ENCODE assay signal across 7 cellular contexts in the genomic region with DNA sequence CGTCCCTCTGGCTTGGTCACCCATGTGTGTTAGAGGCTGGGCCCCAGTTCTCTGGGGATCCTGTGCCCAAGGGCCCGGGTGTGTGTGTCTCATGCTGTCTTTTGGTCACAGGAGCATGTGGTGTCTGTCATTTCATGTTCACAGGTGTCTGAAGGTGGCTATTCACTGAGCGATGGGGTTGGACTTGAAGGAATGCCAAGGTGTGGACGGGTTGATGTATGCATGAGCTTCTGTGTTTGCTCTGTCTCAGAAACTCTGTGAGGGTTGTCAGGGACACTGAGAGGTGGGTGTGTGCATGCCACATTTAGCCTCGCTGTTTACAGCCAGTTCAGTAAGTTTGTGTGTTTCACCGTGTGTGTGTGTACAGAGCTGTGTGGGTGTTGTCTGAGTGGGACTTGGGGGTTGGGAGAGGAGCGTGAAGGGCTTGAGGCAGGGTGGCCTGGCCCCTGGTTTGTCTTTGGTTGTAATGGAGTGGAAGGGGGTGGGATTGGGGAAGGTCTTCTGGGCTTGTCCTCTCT. TPM values are rescaled to one million over a fixed set of nuclear protein-coding genes. Genes with fewer than 3 reads are reported as not detected.
DNase-seq lines count a peak whose midpoint lies in the region; ATAC-seq, FAIRE-seq and TF ChIP-seq lines count a peak whose summit lies in the region.

No MANE protein-coding gene starts in this region.

- CTCF ChIA-PET in MCF 10A (lab: Yijun Ruan, JAX) (interaction anchor here (0.6 to 6.3 kb wide), 11 partner anchors 8 to 201 kb away, joined by 3 to 54 read pairs (median 6); a partner anchor contains a TSS), HepG2 (lab: Yijun Ruan, JAX; ENCODE audit: low intra/inter-chr PET ratio, low total read pairs) (no interaction called here)

- no peak overlapping the region for H2AFZ ChIP-seq in HepG2 (ENCODE audit: low read length)

- POLR2A ChIA-PET in MCF 10A (lab: Yijun Ruan, JAX) (interaction anchor here (0.6 to 7.2 kb wide), 25 partner anchors 9 to 271 kb away, joined by 3 to 100 read pairs (median 12); a partner anchor contains a TSS), HepG2 (lab: Yijun Ruan, JAX) (interaction anchor here (1.1 to 5.9 kb wide), 7 partner anchors 21 to 206 kb away, joined by 3 to 45 read pairs (median 10); a partner anchor contains a TSS)

- peak overlapping the region; percentile 50 for H3K27ac ChIP-seq in HepG2 (ENCODE audit: extremely low read length, insufficient read depth, low read length)
- H3K27ac ChIP-seq in testis = peak overlapping the region; percentile 60 to 93

- peak; percentile 25 for DNase-seq in EH (ENCODE audit: low read depth)
- peak; percentile 61 for DNase-seq in NCI-H2029 treated with DMSO at 0.1 percent for 48 hours (lab: John Stamatoyannopoulos, UW)
- DNase-seq in MCF 10A (ENCODE audit: unreplicated experiment) = peak; percentile 65
- DNase-seq in HepG2 (ENCODE audit: low spot score) = peak; percentile 70
- no peak for DNase-seq in testis

- H3K9me3 ChIP-seq in HepG2 (ENCODE audit: low read length) (no peaks in the 10 kb centered on the region), testis (no peaks in the 10 kb centered on the region)

- H3K9ac ChIP-seq in HepG2 (ENCODE audit: insufficient read depth, low read depth, low read length) = peak overlapping the region; percentile 65

- H3K79me2 ChIP-seq in HepG2 (ENCODE audit: insufficient read depth, low read length) = peaks cover 19% of the 10 kb centered on the region

- H3K36me3 ChIP-seq in HepG2 (replicated peaks in 1 of 2; ENCODE audit: control insufficient read depth in 1 of 2, insufficient read depth in 2 of 2, low read length in 2 of 2) (peaks cover 10 to 21% of the 10 kb centered on the region in 2 experiments), testis (ENCODE audit: low read depth, missing control alignments) (no peaks in the 10 kb centered on the region)

- H3K4me1 ChIP-seq in HepG2 (ENCODE audit: insufficient read depth, low read length) (peaks cover 56% of the 10 kb centered on the region), testis (peaks cover 45% of the 10 kb centered on the region)

- BruUV-seq in MCF 10A (replicated peaks; lab: Mats Ljungman, UMichigan) (no TSS peak), HepG2 (replicated peaks; lab: Mats Ljungman, UMichigan) (no TSS peak)

- peaks cover 60% of the 10 kb centered on the region for H3K4me1 Mint-ChIP-seq in MCF 10A (ENCODE audit: insufficient read depth, unreplicated experiment)

- TF ChIP-seq EP300 in HepG2 (IDR thresholded peaks at IDR 0.05; ENCODE audit: low read depth in 2 of 2, low read length in 2 of 2) = no peak
- no peak; the same call in 1 of the 2 replicates for TF ChIP-seq EP300 in HepG2 (CRISPR knock-in tag; IDR thresholded peaks at IDR 0.05; ENCODE audit: borderline replicate concordance)

- peak; percentile 40 for ATAC-seq in HepG2
- ATAC-seq in HG03097 (IDR thresholded peaks at IDR 0.05; ENCODE audit: low FRiP score, unreplicated experiment) = no peak
- no peak for ATAC-seq in GM19463 (IDR thresholded peaks at IDR 0.05; ENCODE audit: unreplicated experiment)

- no peaks in the 10 kb centered on the region for H3K27me3 Mint-ChIP-seq in MCF 10A (ENCODE audit: insufficient read depth, unreplicated experiment)

- H3K27me3 ChIP-seq in HepG2 (ENCODE audit: control insufficient read depth in 1 of 2, insufficient read depth in 2 of 2, low read length in 2 of 2) (peaks cover 6 to 21% of the 10 kb centered on the region in 2 experiments), testis (no peaks in the 10 kb centered on the region)

- H3K4me3 Mint-ChIP-seq in MCF 10A (ENCODE audit: unreplicated experiment) = peak overlapping the region; percentile 83

- peak overlapping the region; percentile 90 for H3K4me2 ChIP-seq in HepG2 (ENCODE audit: low read depth, low read length)

- FAIRE-seq in HepG2 (lab: Jason Lieb, UNC) = no peak

- peaks cover 4% of the 10 kb centered on the region; the same call in 1 of the 2 replicates for H4K20me1 ChIP-seq in HepG2 (ENCODE audit: insufficient read depth, low read length)

- TF ChIP-seq CTCF in MCF 10A (IDR thresholded peaks at IDR 0.05; ENCODE audit: unreplicated experiment) = no peak
- TF ChIP-seq CTCF in HepG2 (CRISPR knock-in tag; IDR thresholded peaks at IDR 0.05) = no peak
- no peak for TF ChIP-seq CTCF in testis (IDR thresholded peaks at IDR 0.05)

- WGBS in HepG2 (ENCODE audit: low lambda C conversion rate) = 2% methylated on average over 6 of the region's 7 CpGs
- 17 to 18% methylated on average over 7 of the region's 7 CpGs for whole genome bisulfite sequencing in testis, 2 donors

- intact Hi-C loops in MCF 10A (cut with micrococcal nuclease) (loop anchor here (2.0 kb wide), 2 partner anchors 23 to 143 kb away; a partner anchor contains a TSS), HepG2 (cut with micrococcal nuclease; ENCODE audit: unreplicated experiment) (loop anchor here (1.0 kb wide), 1 partner anchor 22 kb away; no protein-coding TSS in a partner anchor), testis (cut with DNase I; ENCODE audit: low total_unique reads) (no loop called here)

- peak overlapping the region; percentile 95 for H3K27ac Mint-ChIP-seq in MCF 10A (ENCODE audit: low read depth, unreplicated experiment)

- H3K36me3 Mint-ChIP-seq in MCF 10A (ENCODE audit: insufficient read depth, unreplicated experiment) = peaks cover 32% of the 10 kb centered on the region

- H3K4me3 ChIP-seq in HepG2 (replicated peaks in 1 of 3; ENCODE audit: insufficient read depth in 1 of 3, low read depth in 2 of 3, low read length in 3 of 3) = peak overlapping the region; percentile 80 to 91 (median 82)
- peak overlapping the region; percentile 73 to 78 for H3K4me3 ChIP-seq in testis

- TF ChIP-seq POLR2A in HepG2 (IDR thresholded peaks at IDR 0.05; ENCODE audit: insufficient read depth in 1 of 2, low read depth in 2 of 2, low read length in 2 of 2) (no peak), testis (IDR thresholded peaks at IDR 0.05) (no peak)

- no peak for TF ChIP-seq RAD21 in HepG2 (CRISPR knock-in tag; IDR thresholded peaks at IDR 0.05)

- in situ Hi-C loops in HepG2 (cut with HindIII; ENCODE audit: extremely low pct_ligation_motif_present, low pct_unique_long_range_greater_than_20kb) = no loop called here

- no peaks in the 10 kb centered on the region for H3K9me3 Mint-ChIP-seq in MCF 10A (ENCODE audit: unreplicated experiment)

RNA-seq across cellular contexts. Expression of a gene that starts 1.2 kb away (rescaled TPM):
- 59.7 and 66.0 TPM in 2 replicates for total RNA-seq in MCF 10A (2022)
- 7.0 and 16.7 TPM in 2 replicates for total RNA-seq in HepG2 (2016; rRNA removed; fragmentation: Illumina TruSeq; extraction: Trizol)
- 5.8 and 8.2 TPM in 2 replicates for total RNA-seq in HepG2 (2016; cell fraction: cytosol; rRNA removed; fragmentation: Illumina TruSeq; extraction: Trizol; ENCODE audit: low read depth)
- 6.0 and 18.2 TPM in 2 replicates for total RNA-seq in HepG2 (2016; cell fraction: insoluble cytoplasmic fraction; rRNA removed; fragmentation: Illumina TruSeq; extraction: Trizol)
- 8.1 and 9.1 TPM in 2 replicates for total RNA-seq in HepG2 (2016; cell fraction: membrane; rRNA removed; fragmentation: Illumina TruSeq; extraction: Trizol)
- total RNA-seq in HepG2 (2016; cell fraction: nucleus; rRNA removed; fragmentation: Illumina TruSeq; extraction: Trizol) = 18.1 and 22.9 TPM in 2 replicates
- 20.2 and 25.0 TPM in 2 replicates for polyA plus RNA-seq in HepG2 (2011; rRNA removed)
- polyA plus RNA-seq in HepG2 (2011; cell fraction: cytosol; rRNA removed) = 18.2 and 20.9 TPM in 2 replicates
- polyA plus RNA-seq in HepG2 (2011; cell fraction: nucleus; rRNA removed) = 49.4 and 65.3 TPM in 2 replicates
- 21.2 TPM in 2 replicates for polyA plus RNA-seq in HepG2 (2012)
- polyA plus RNA-seq in HepG2 (2016; cell fraction: cytosol; fragmentation: Illumina TruSeq; extraction: Trizol; ENCODE audit: low read depth) = 1.3 and 1.5 TPM in 2 replicates
- polyA plus RNA-seq in HepG2 (2016; cell fraction: insoluble cytoplasmic fraction; fragmentation: Illumina TruSeq; extraction: Trizol; ENCODE audit: low read depth) = 6.6 and 7.2 TPM in 2 replicates
- polyA plus RNA-seq in HepG2 (2016; cell fraction: membrane; fragmentation: Illumina TruSeq; extraction: Trizol; ENCODE audit: low read depth) = 3.5 and 3.7 TPM in 2 replicates
- 37.9 and 40.3 TPM in 2 replicates for polyA plus RNA-seq in HepG2 (2016; cell fraction: nucleus; fragmentation: Illumina TruSeq; extraction: Trizol; ENCODE audit: insufficient read depth, low read depth)
- 53.5 and 64.7 TPM in 2 replicates for polyA minus RNA-seq in HepG2 (2011; rRNA and poly(A)+ RNA removed; ENCODE audit: low replicate concordance)
- 28.8 and 29.1 TPM in 2 replicates for polyA minus RNA-seq in HepG2 (2011; cell fraction: cytosol; rRNA and poly(A)+ RNA removed)
- 25.2 and 31.7 TPM in 2 replicates for polyA minus RNA-seq in HepG2 (2011; cell fraction: nucleus; rRNA and poly(A)+ RNA removed)
- total RNA-seq in testis = 10 to 100 TPM; 94.6 to 97.6 TPM
- 33.8 TPM for polyA plus RNA-seq in testis (ENCODE audit: insufficient read depth, low read depth, low replicate concordance)

RNA-seq across cellular contexts. Expression of a gene that starts 22.5 kb away (rescaled TPM):
- 30.6 and 33.9 TPM in 2 replicates for total RNA-seq in MCF 10A (2022)
- total RNA-seq in HepG2 (2016; rRNA removed; fragmentation: Illumina TruSeq; extraction: Trizol) = 15.9 and 18.0 TPM in 2 replicates
- total RNA-seq in HepG2 (2016; cell fraction: cytosol; rRNA removed; fragmentation: Illumina TruSeq; extraction: Trizol; ENCODE audit: low read depth) = 1.5 and 3.1 TPM in 2 replicates
- 14.1 and 17.5 TPM in 2 replicates for total RNA-seq in HepG2 (2016; cell fraction: insoluble cytoplasmic fraction; rRNA removed; fragmentation: Illumina TruSeq; extraction: Trizol)
- total RNA-seq in HepG2 (2016; cell fraction: membrane; rRNA removed; fragmentation: Illumina TruSeq; extraction: Trizol) = 4.5 and 5.7 TPM in 2 replicates
- total RNA-seq in HepG2 (2016; cell fraction: nucleus; rRNA removed; fragmentation: Illumina TruSeq; extraction: Trizol) = 27.0 and 30.2 TPM in 2 replicates
- polyA plus RNA-seq in HepG2 (2011; rRNA removed) = 49.3 and 58.3 TPM in 2 replicates
- polyA plus RNA-seq in HepG2 (2011; cell fraction: cytosol; rRNA removed) = 19.9 and 20.1 TPM in 2 replicates
- polyA plus RNA-seq in HepG2 (2011; cell fraction: nucleus; rRNA removed) = 258 and 287 TPM in 2 replicates
- 29.0 and 51.4 TPM in 2 replicates for polyA plus RNA-seq in HepG2 (2012)
- 2.6 and 3.1 TPM in 2 replicates for polyA plus RNA-seq in HepG2 (2016; cell fraction: cytosol; fragmentation: Illumina TruSeq; extraction: Trizol; ENCODE audit: low read depth)
- polyA plus RNA-seq in HepG2 (2016; cell fraction: insoluble cytoplasmic fraction; fragmentation: Illumina TruSeq; extraction: Trizol; ENCODE audit: low read depth) = 25.8 and 31.0 TPM in 2 replicates
- polyA plus RNA-seq in HepG2 (2016; cell fraction: membrane; fragmentation: Illumina TruSeq; extraction: Trizol; ENCODE audit: low read depth) = 4.9 and 6.0 TPM in 2 replicates
- polyA plus RNA-seq in HepG2 (2016; cell fraction: nucleus; fragmentation: Illumina TruSeq; extraction: Trizol; ENCODE audit: insufficient read depth, low read depth) = 114 and 125 TPM in 2 replicates
- polyA minus RNA-seq in HepG2 (2011; rRNA and poly(A)+ RNA removed; ENCODE audit: low replicate concordance) = 25.0 and 30.0 TPM in 2 replicates
- polyA minus RNA-seq in HepG2 (2011; cell fraction: cytosol; rRNA and poly(A)+ RNA removed) = 4.9 and 8.5 TPM in 2 replicates
- polyA minus RNA-seq in HepG2 (2011; cell fraction: nucleus; rRNA and poly(A)+ RNA removed) = 61.3 and 64.4 TPM in 2 replicates
- 10 to 100 TPM; 23.0 to 30.6 TPM for total RNA-seq in testis
- 38.1 TPM for polyA plus RNA-seq in testis (ENCODE audit: insufficient read depth, low read depth, low replicate concordance)

RNA-seq across cellular contexts. Expression of a gene that starts 28.5 kb away (rescaled TPM):
- total RNA-seq in MCF 10A (2022) = 38.8 and 52.7 TPM in 2 replicates
- 45.9 and 71.8 TPM in 2 replicates for total RNA-seq in HepG2 (2016; rRNA removed; fragmentation: Illumina TruSeq; extraction: Trizol)
- total RNA-seq in HepG2 (2016; cell fraction: cytosol; rRNA removed; fragmentation: Illumina TruSeq; extraction: Trizol; ENCODE audit: low read depth) = 12.3 and 14.4 TPM in 2 replicates
- 38.9 and 75.5 TPM in 2 replicates for total RNA-seq in HepG2 (2016; cell fraction: insoluble cytoplasmic fraction; rRNA removed; fragmentation: Illumina TruSeq; extraction: Trizol)
- total RNA-seq in HepG2 (2016; cell fraction: membrane; rRNA removed; fragmentation: Illumina TruSeq; extraction: Trizol) = 27.5 and 28.2 TPM in 2 replicates
- 63.3 and 78.0 TPM in 2 replicates for total RNA-seq in HepG2 (2016; cell fraction: nucleus; rRNA removed; fragmentation: Illumina TruSeq; extraction: Trizol)
- 61.8 and 68.8 TPM in 2 replicates for polyA plus RNA-seq in HepG2 (2011; rRNA removed)
- polyA plus RNA-seq in HepG2 (2011; cell fraction: cytosol; rRNA removed) = 21.9 and 29.1 TPM in 2 replicates
- polyA plus RNA-seq in HepG2 (2011; cell fraction: nucleus; rRNA removed) = 392 and 449 TPM in 2 replicates
- 45.5 and 49.9 TPM in 2 replicates for polyA plus RNA-seq in HepG2 (2012)
- 9.2 and 9.4 TPM in 2 replicates for polyA plus RNA-seq in HepG2 (2016; cell fraction: cytosol; fragmentation: Illumina TruSeq; extraction: Trizol; ENCODE audit: low read depth)
- polyA plus RNA-seq in HepG2 (2016; cell fraction: insoluble cytoplasmic fraction; fragmentation: Illumina TruSeq; extraction: Trizol; ENCODE audit: low read depth) = 31.3 and 38.2 TPM in 2 replicates
- polyA plus RNA-seq in HepG2 (2016; cell fraction: membrane; fragmentation: Illumina TruSeq; extraction: Trizol; ENCODE audit: low read depth) = 17.7 and 19.1 TPM in 2 replicates
- polyA plus RNA-seq in HepG2 (2016; cell fraction: nucleus; fragmentation: Illumina TruSeq; extraction: Trizol; ENCODE audit: insufficient read depth, low read depth) = 189 and 203 TPM in 2 replicates
- polyA minus RNA-seq in HepG2 (2011; rRNA and poly(A)+ RNA removed; ENCODE audit: low replicate concordance) = 37.3 and 128 TPM in 2 replicates
- polyA minus RNA-seq in HepG2 (2011; cell fraction: cytosol; rRNA and poly(A)+ RNA removed) = 32.2 and 37.4 TPM in 2 replicates
- 56.0 and 56.3 TPM in 2 replicates for polyA minus RNA-seq in HepG2 (2011; cell fraction: nucleus; rRNA and poly(A)+ RNA removed)
- total RNA-seq in testis = 10 to 100 TPM; 36.5 to 45.5 TPM
- 31.4 TPM for polyA plus RNA-seq in testis (ENCODE audit: insufficient read depth, low read depth, low replicate concordance)

RNA-seq across cellular contexts. Expression of a gene that starts 46.4 kb away (rescaled TPM):
- not detected in 2 replicates for total RNA-seq in MCF 10A (2022)
- not detected in 2 replicates for total RNA-seq in HepG2 (2016; rRNA removed; fragmentation: Illumina TruSeq; extraction: Trizol)
- not detected in 2 replicates for total RNA-seq in HepG2 (2016; cell fraction: cytosol; rRNA removed; fragmentation: Illumina TruSeq; extraction: Trizol; ENCODE audit: low read depth)
- not detected in 2 replicates for total RNA-seq in HepG2 (2016; cell fraction: insoluble cytoplasmic fraction; rRNA removed; fragmentation: Illumina TruSeq; extraction: Trizol)
- not detected in 2 replicates for total RNA-seq in HepG2 (2016; cell fraction: membrane; rRNA removed; fragmentation: Illumina TruSeq; extraction: Trizol)
- not detected in 2 replicates for total RNA-seq in HepG2 (2016; cell fraction: nucleus; rRNA removed; fragmentation: Illumina TruSeq; extraction: Trizol)
- not detected in 2 replicates for polyA plus RNA-seq in HepG2 (2011; rRNA removed)
- not detected in 2 replicates for polyA plus RNA-seq in HepG2 (2011; cell fraction: cytosol; rRNA removed)
- not detected in 2 replicates for polyA plus RNA-seq in HepG2 (2011; cell fraction: nucleus; rRNA removed)
- not detected in 2 replicates for polyA plus RNA-seq in HepG2 (2012)
- polyA plus RNA-seq in HepG2 (2016; cell fraction: cytosol; fragmentation: Illumina TruSeq; extraction: Trizol; ENCODE audit: low read depth) = not detected in 2 replicates
- not detected in 2 replicates for polyA plus RNA-seq in HepG2 (2016; cell fraction: insoluble cytoplasmic fraction; fragmentation: Illumina TruSeq; extraction: Trizol; ENCODE audit: low read depth)
- polyA plus RNA-seq in HepG2 (2016; cell fraction: membrane; fragmentation: Illumina TruSeq; extraction: Trizol; ENCODE audit: low read depth) = not detected in 2 replicates
- not detected in 2 replicates for polyA plus RNA-seq in HepG2 (2016; cell fraction: nucleus; fragmentation: Illumina TruSeq; extraction: Trizol; ENCODE audit: insufficient read depth, low read depth)
- not detected in 2 replicates for polyA minus RNA-seq in HepG2 (2011; rRNA and poly(A)+ RNA removed; ENCODE audit: low replicate concordance)
- not detected in 2 replicates for polyA minus RNA-seq in HepG2 (2011; cell fraction: cytosol; rRNA and poly(A)+ RNA removed)
- polyA minus RNA-seq in HepG2 (2011; cell fraction: nucleus; rRNA and poly(A)+ RNA removed) = not detected in 2 replicates
- total RNA-seq in testis = not detected
- 0.94 TPM for polyA plus RNA-seq in testis (ENCODE audit: insufficient read depth, low read depth, low replicate concordance)

RNA-seq across cellular contexts. Expression of a gene that starts 55.2 kb away (rescaled TPM):
- not detected in 2 replicates for total RNA-seq in MCF 10A (2022)
- total RNA-seq in HepG2 (2016; rRNA removed; fragmentation: Illumina TruSeq; extraction: Trizol) = not detected in 2 replicates
- not detected in 2 replicates for total RNA-seq in HepG2 (2016; cell fraction: cytosol; rRNA removed; fragmentation: Illumina TruSeq; extraction: Trizol; ENCODE audit: low read depth)
- total RNA-seq in HepG2 (2016; cell fraction: insoluble cytoplasmic fraction; rRNA removed; fragmentation: Illumina TruSeq; extraction: Trizol) = not detected in 2 replicates
- not detected in 2 replicates for total RNA-seq in HepG2 (2016; cell fraction: membrane; rRNA removed; fragmentation: Illumina TruSeq; extraction: Trizol)
- total RNA-seq in HepG2 (2016; cell fraction: nucleus; rRNA removed; fragmentation: Illumina TruSeq; extraction: Trizol) = not detected in 2 replicates
- not detected in 2 replicates for polyA plus RNA-seq in HepG2 (2011; rRNA removed)
- polyA plus RNA-seq in HepG2 (2011; cell fraction: cytosol; rRNA removed) = not detected in 2 replicates
- polyA plus RNA-seq in HepG2 (2011; cell fraction: nucleus; rRNA removed) = not detected in 2 replicates
- not detected in 2 replicates for polyA plus RNA-seq in HepG2 (2012)
- polyA plus RNA-seq in HepG2 (2016; cell fraction: cytosol; fragmentation: Illumina TruSeq; extraction: Trizol; ENCODE audit: low read depth) = not detected in 2 replicates
- not detected in 2 replicates for polyA plus RNA-seq in HepG2 (2016; cell fraction: insoluble cytoplasmic fraction; fragmentation: Illumina TruSeq; extraction: Trizol; ENCODE audit: low read depth)
- polyA plus RNA-seq in HepG2 (2016; cell fraction: membrane; fragmentation: Illumina TruSeq; extraction: Trizol; ENCODE audit: low read depth) = not detected in 2 replicates
- not detected in 2 replicates for polyA plus RNA-seq in HepG2 (2016; cell fraction: nucleus; fragmentation: Illumina TruSeq; extraction: Trizol; ENCODE audit: insufficient read depth, low read depth)
- polyA minus RNA-seq in HepG2 (2011; rRNA and poly(A)+ RNA removed; ENCODE audit: low replicate concordance) = not detected in 2 replicates
- not detected in 2 replicates for polyA minus RNA-seq in HepG2 (2011; cell fraction: cytosol; rRNA and poly(A)+ RNA removed)
- polyA minus RNA-seq in HepG2 (2011; cell fraction: nucleus; rRNA and poly(A)+ RNA removed) = not detected in 2 replicates
- total RNA-seq in testis = under 1 TPM in 1 of 2 donors, not detected in 1; 0.19 TPM
- 0.45 TPM for polyA plus RNA-seq in testis (ENCODE audit: insufficient read depth, low read depth, low replicate concordance)
